ENCODE assay signal across 32 cellular contexts in the genomic region with DNA sequence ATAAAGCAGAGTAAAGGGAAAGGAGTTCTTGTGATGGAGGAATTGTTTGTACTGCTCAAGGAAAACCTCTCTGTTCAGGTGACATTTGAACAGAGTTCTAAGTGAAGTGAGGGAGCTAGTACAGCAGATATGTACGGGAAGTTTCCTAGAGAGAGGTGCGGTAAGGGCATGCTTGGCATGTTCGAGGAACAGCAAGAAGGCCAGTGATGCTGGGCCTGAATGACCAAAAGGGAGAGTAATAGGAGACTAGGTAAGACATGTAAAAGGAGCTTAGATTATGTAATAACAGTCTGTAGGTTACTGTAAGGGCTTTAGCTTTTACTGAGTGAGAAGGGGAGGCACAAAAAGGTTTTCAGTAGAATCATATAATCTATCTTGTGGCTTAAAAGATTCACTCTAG.
"Had no signal": no experiment of that assay in that cellular context is flagged by ENCODE, and none has a peak within 500 bp of the region (broad histone marks: within the 10 kb centered on the region; RNA-seq: fewer than 3 reads in every experiment).

No MANE protein-coding gene starts in this region.

- H3K4me1 ChIP-seq: ascending aorta had no signal

- ATAC-seq: activated CD8-positive, alpha-beta T cell treated with anti-CD3 and anti-CD28 coated beads for 36 hours; activated naive CD4-positive, alpha-beta T cell treated with anti-CD3 and anti-CD28 coated beads, Interleukin-2, amount 50 U/mL, for 72 hours; activated T-cell treated with anti-CD3 and anti-CD28 coated beads, Interleukin-2, amount 50 U/mL, for 4 hours; activated T-cell treated with anti-CD3 and anti-CD28 coated beads, Interleukin-2, amount 50 U/mL, for 72 hours; activated T-helper 17 cell treated with anti-CD3 and anti-CD28 coated beads, Interleukin-2, amount 50 U/mL, for 72 hours had no signal

- DNase-seq: activated B cell treated with CpG ODN at 0.5 μM for 24 hours; activated CD4-positive, alpha-beta memory T cell treated with anti-CD3 and anti-CD28 coated beads for 36 hours; activated CD4-positive, alpha-beta T cell treated with anti-CD3 and anti-CD28 coated beads for 4 hours; activated CD4-positive, alpha-beta T cell treated with anti-CD3 and anti-CD28 coated beads, Interleukin-2, amount 10 ng/mL, durations not matched to agents 24 days and 14 days; activated CD4-positive, alpha-beta T cell treated with anti-CD3 and anti-CD28 coated beads, Interleukin-2, amount 50 U/mL, for 1 hour; activated CD4-positive, alpha-beta T cell treated with anti-CD3 and anti-CD28 coated beads, Interleukin-2, amount 50 U/mL, for 4 hours; activated CD4-positive, CD25-positive, alpha-beta regulatory T cell treated with anti-CD3 and anti-CD28 coated beads, Interleukin-2, amount 50 U/mL, for 72 hours; activated CD8-positive, alpha-beta memory T cell treated with anti-CD3 and anti-CD28 coated beads, Interleukin-2, amount 50 U/mL, for 4 hours; activated CD8-positive, alpha-beta T cell treated with anti-CD3 and anti-CD28 coated beads for 36 hours; activated effector memory CD4-positive, alpha-beta T cell treated with anti-CD3 and anti-CD28 coated beads, Interleukin-2, amount 50 U/mL, for 16 hours; activated gamma-delta T cell treated with Interleukin-2 at 50 U/mL for 16 hours; activated naive CD4-positive, alpha-beta T cell; activated naive CD4-positive, alpha-beta T cell treated with anti-CD3 and anti-CD28 coated beads for 36 hours; activated naive CD4-positive, alpha-beta T cell treated with anti-CD3 and anti-CD28 coated beads, Interleukin-2, amount 50 U/mL, for 16 hours; activated naive CD8-positive, alpha-beta T cell treated with anti-CD3 and anti-CD28 coated beads for 36 hours; activated T-cell treated with anti-CD3 and anti-CD28 coated beads for 4 hours; activated T-cell treated with anti-CD3 and anti-CD28 coated beads, Interleukin-2, amount 50 U/mL, for 1 hour; activated T-cell treated with anti-CD3 and anti-CD28 coated beads, Interleukin-2, amount 50 U/mL, for 4 hours; activated T-cell treated with anti-CD3 and anti-CD28 coated beads, Interleukin-2, amount 50 U/mL, for 72 hours; amygdala; anterior cingulate cortex; caudate nucleus; cerebellar nuclear complex; T-helper 2 cell; T-helper 9 cell had no signal

- FAIRE-seq: bronchial epithelial cell, TTC549 had no signal

- H3K27ac ChIP-seq: ascending aorta, cardiac muscle cell, VCaP had no signal

- H3K36me3 ChIP-seq: ascending aorta had no signal

- H3K4me3 ChIP-seq: ascending aorta, cardiac muscle cell had no signal

- H3K9me3 ChIP-seq: ascending aorta had no signal

- H3K27me3 ChIP-seq: ascending aorta, cardiac muscle cell had no signal
